In genomic region chr12:132208153-132208823, GRCh38 we compare ENCODE assay signal across 31 cellular contexts.
"Had no signal": no experiment of that assay in that cellular context is flagged by ENCODE, and none has a peak within 500 bp of the region (broad histone marks: within the 10 kb centered on the region; RNA-seq: fewer than 3 reads in every experiment).

No MANE protein-coding gene starts in this region.

- DNase-seq: colonic mucosa; effector CD8-positive, alpha-beta T cell; endodermal cell; foreskin fibroblast; gastrocnemius medialis; heart left ventricle; mesenchymal stem cell; mucosa of descending colon; naive B cell; stimulated activated CD4-positive, alpha-beta T cell treated with anti-CD3 and anti-CD28 coated beads, Interleukin-12 subunit alpha, Interleukin-12 subunit beta, amount 100 ng/mL, for 4 hours; stimulated activated CD4-positive, alpha-beta T cell treated with anti-CD3 and anti-CD28 coated beads, Interleukin-1b, Interleukin-23, amount 100 ng/mL, for 48 hours; stimulated activated CD4-positive, alpha-beta T cell treated with anti-CD3 and anti-CD28 coated beads, Interleukin-4, amount 100 ng/mL, for 1 hour; stimulated activated naive CD8-positive, alpha-beta T cell treated with anti-CD3 and anti-CD28 coated beads, Interleukin-15, Interleukin-2, amounts not matched to agents 100 U/mL and 50 U/mL, for 24 hours; testis; uterus had no signal

- H2AFZ ChIP-seq: hepatocyte, parathyroid adenoma had no signal

- H3K4me2 ChIP-seq: hepatocyte, smooth muscle cell had no signal

- H3K9ac ChIP-seq: parathyroid adenoma had no signal

- H3K79me2 ChIP-seq: hepatocyte, parathyroid adenoma had no signal

- H3K27me3 ChIP-seq: testis had no signal

- H3K36me3 ChIP-seq: colonic mucosa, gastrocnemius medialis, heart left ventricle, tibial artery, upper lobe of left lung, uterus had no signal

- H3K36me3 Mint-ChIP-seq: mesothelial cell of epicardium; natural killer cell treated with Interleukin-12 subunit alpha and Interleukin-12 subunit beta and Interleukin-15 and Interleukin-18, amount 100 ng/mL, for 72 hours; stimulated activated effector memory CD8-positive, alpha-beta T cell treated with anti-CD3 and anti-CD28 coated beads, Interleukin-12 subunit alpha, Interleukin-12 subunit beta, amount 100 ng/mL, for 72 hours had no signal

- H3K27ac ChIP-seq: colonic mucosa, epithelial cell of prostate, gastrocnemius medialis, heart left ventricle, hepatocyte, parathyroid adenoma, testis, tibial artery, upper lobe of left lung, uterus had no signal

- H3K4me1 Mint-ChIP-seq: endodermal cell, mesothelial cell of epicardium, neural crest cell had no signal

- H3K4me1 ChIP-seq: colonic mucosa had no signal

- H3K9me3 ChIP-seq: colonic mucosa, gastrocnemius medialis, mucosa of descending colon, testis, uterus had no signal

- ATAC-seq: esophagus mucosa; gastrocnemius medialis; heart left ventricle; left lobe of liver; mucosa of descending colon; natural killer cell treated with Interleukin-12 subunit alpha and Interleukin-12 subunit beta and Interleukin-15 and Interleukin-18, amount 100 ng/mL, for 72 hours; sciatic nerve; stimulated activated effector memory CD8-positive, alpha-beta T cell treated with anti-CD3 and anti-CD28 coated beads, Interleukin-12 subunit alpha, Interleukin-12 subunit beta, amount 100 ng/mL, for 72 hours; stimulated activated naive CD8-positive, alpha-beta T cell treated with anti-CD3 and anti-CD28 coated beads, Interleukin-15, Interleukin-2, amounts not matched to agents 100 U/mL and 50 U/mL, for 24 hours had no signal

- H3K27ac Mint-ChIP-seq: dendritic cell treated with granulocyte-macrophage colony-stimulating factor and Interleukin-4, amounts not matched to agents 40 ng/mL and 50 ng/mL, for 4 days; endodermal cell; mesothelial cell of epicardium; natural killer cell treated with Interleukin-12 subunit alpha and Interleukin-12 subunit beta and Interleukin-15 and Interleukin-18, amount 100 ng/mL, for 72 hours; progenitor cell of endocrine pancreas; stimulated activated effector memory CD8-positive, alpha-beta T cell treated with anti-CD3 and anti-CD28 coated beads, Interleukin-12 subunit alpha, Interleukin-12 subunit beta, amount 100 ng/mL, for 72 hours had no signal

- H3K4me3 Mint-ChIP-seq: dendritic cell treated with granulocyte-macrophage colony-stimulating factor and Interleukin-4, amounts not matched to agents 40 ng/mL and 50 ng/mL, for 4 days; endodermal cell; mesothelial cell of epicardium; naive B cell; natural killer cell treated with Interleukin-12 subunit alpha and Interleukin-12 subunit beta and Interleukin-15 and Interleukin-18, amount 100 ng/mL, for 72 hours; neural crest cell; stimulated activated effector memory CD8-positive, alpha-beta T cell treated with anti-CD3 and anti-CD28 coated beads, Interleukin-12 subunit alpha, Interleukin-12 subunit beta, amount 100 ng/mL, for 72 hours had no signal

- H3K9me3 Mint-ChIP-seq: mesothelial cell of epicardium; natural killer cell treated with Interleukin-12 subunit alpha and Interleukin-12 subunit beta and Interleukin-15 and Interleukin-18, amount 100 ng/mL, for 72 hours; neural crest cell; stimulated activated effector memory CD8-positive, alpha-beta T cell treated with anti-CD3 and anti-CD28 coated beads, Interleukin-12 subunit alpha, Interleukin-12 subunit beta, amount 100 ng/mL, for 72 hours had no signal

- FAIRE-seq: islet of Langerhans had no signal

- H3K4me3 ChIP-seq: colonic mucosa, gastrocnemius medialis, heart left ventricle, hepatocyte, mucosa of descending colon, smooth muscle cell, testis, tibial artery, upper lobe of left lung, uterus had no signal
